ENCODE assay signal across 13 cellular contexts in the genomic region with DNA sequence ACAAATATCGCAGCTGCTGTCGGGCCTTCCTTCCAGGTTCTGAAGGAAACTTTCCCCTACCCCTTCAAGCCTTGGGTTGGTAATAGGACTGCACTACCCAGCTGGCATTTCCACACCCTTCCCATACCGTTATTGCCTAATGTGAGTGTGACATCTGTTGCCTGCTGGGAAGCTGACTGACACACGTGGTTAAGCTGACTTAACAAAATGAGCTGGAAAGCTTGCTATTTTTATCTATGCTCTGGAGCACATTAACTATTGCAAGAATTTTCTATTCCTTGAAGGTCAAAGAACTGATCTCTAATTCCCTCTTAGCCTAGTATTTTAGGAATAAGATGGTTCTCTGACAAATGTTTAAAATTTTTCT.
A peak's percentile ranks its signal among the peaks of the same experiment; 100 is the strongest.
DNase-seq lines count a peak whose midpoint lies in the region; ATAC-seq and TF ChIP-seq lines count a peak whose summit lies in the region.
"Had no signal": no experiment of that assay in that cellular context is flagged by ENCODE, and none has a peak within 500 bp of the region (broad histone marks: within the 10 kb centered on the region; RNA-seq: fewer than 3 reads in every experiment).

No MANE protein-coding gene starts in this region.

- H3K27ac ChIP-seq in right lobe of liver (no peak overlapping the region), coronary artery (no peak overlapping the region)
- H3K27ac ChIP-seq: C4-2B had no signal

- ATAC-seq in right lobe of liver, result peak in 3 of 4 donors; percentile 20 to 60 (median 30)
- no peak for ATAC-seq in GM21367 (IDR thresholded peaks at IDR 0.05; ENCODE audit: unreplicated experiment)
- ATAC-seq: activated CD4-positive, alpha-beta T cell treated with anti-CD3 and anti-CD28 coated beads for 36 hours; natural killer cell treated with Interleukin-12 subunit alpha and Interleukin-12 subunit beta and Interleukin-15 and Interleukin-18, amount 100 ng/mL, for 72 hours had no signal

- H3K27me3 Mint-ChIP-seq in chondrocyte (ENCODE audit: low read depth), result no peaks in the 10 kb centered on the region

- H3K9me3 Mint-ChIP-seq in chondrocyte (ENCODE audit: low read depth), result no peaks in the 10 kb centered on the region
- H3K9me3 Mint-ChIP-seq: natural killer cell treated with Interleukin-12 subunit alpha and Interleukin-12 subunit beta and Interleukin-15 and Interleukin-18, amount 100 ng/mL, for 72 hours had no signal

- no peaks in the 10 kb centered on the region for H3K27me3 ChIP-seq in right lobe of liver

- no peaks in the 10 kb centered on the region for H3K4me1 ChIP-seq in right lobe of liver

- H3K36me3 Mint-ChIP-seq in chondrocyte (ENCODE audit: low read depth), result no peaks in the 10 kb centered on the region
- H3K36me3 Mint-ChIP-seq: activated naive CD8-positive, alpha-beta T cell treated with anti-CD3 and anti-CD28 coated beads for 36 hours; natural killer cell treated with Interleukin-12 subunit alpha and Interleukin-12 subunit beta and Interleukin-15 and Interleukin-18, amount 100 ng/mL, for 72 hours had no signal

- H3K4me3 ChIP-seq in right lobe of liver (no peak overlapping the region), coronary artery (no peak overlapping the region)

- no peak overlapping the region for H3K4me3 Mint-ChIP-seq in chondrocyte (ENCODE audit: unreplicated experiment)
- H3K4me3 Mint-ChIP-seq: activated CD4-positive, alpha-beta T cell treated with anti-CD3 and anti-CD28 coated beads for 36 hours; activated naive CD8-positive, alpha-beta T cell treated with anti-CD3 and anti-CD28 coated beads for 36 hours; natural killer cell treated with Interleukin-12 subunit alpha and Interleukin-12 subunit beta and Interleukin-15 and Interleukin-18, amount 100 ng/mL, for 72 hours had no signal

- intact Hi-C loops in right lobe of liver (cut with DNase I), result no loop called here

- TF ChIP-seq CTCF in chondrocyte (IDR thresholded peaks at IDR 0.05) (no peak), right lobe of liver (IDR thresholded peaks at IDR 0.05) (no peak), coronary artery (IDR thresholded peaks at IDR 0.05) (no peak)

- peak; percentile 81 for DNase-seq in AG08395 (ENCODE audit: low spot score)
- DNase-seq in Kasumi-1 (lab: John Stamatoyannopoulos, UW), result peak; percentile 66 to 68
- DNase-seq in chondrocyte (ENCODE audit: low spot score), result no peak
- DNase-seq in right lobe of liver, result no peak
- DNase-seq in NCI-H748 treated with DMSO at 0.1 percent for 48 hours (lab: John Stamatoyannopoulos, UW), result no peak
- no peak for DNase-seq in NCI-H2107 treated with DMSO at 0.1 percent for 48 hours (lab: John Stamatoyannopoulos, UW; ENCODE audit: unreplicated experiment)
- DNase-seq in coronary artery (ENCODE audit: low spot score), result no peak
- DNase-seq: activated CD4-positive, alpha-beta T cell treated with anti-CD3 and anti-CD28 coated beads for 36 hours; activated naive CD8-positive, alpha-beta T cell treated with anti-CD3 and anti-CD28 coated beads for 36 hours; NCI-H1417 treated with DMSO at 0.1 percent for 48 hours had no signal

- 14% methylated on average over 4 of the region's 4 CpGs for WGBS in right lobe of liver (ENCODE audit: insufficient coverage, low coverage, low lambda C conversion rate, missing lambda C conversion rate)

- peak overlapping the region; percentile 79 for H3K27ac Mint-ChIP-seq in chondrocyte (ENCODE audit: unreplicated experiment)
- H3K27ac Mint-ChIP-seq: activated CD4-positive, alpha-beta T cell treated with anti-CD3 and anti-CD28 coated beads for 36 hours; activated naive CD8-positive, alpha-beta T cell treated with anti-CD3 and anti-CD28 coated beads for 36 hours; natural killer cell treated with Interleukin-12 subunit alpha and Interleukin-12 subunit beta and Interleukin-15 and Interleukin-18, amount 100 ng/mL, for 72 hours had no signal

- no peaks in the 10 kb centered on the region for H3K9me3 ChIP-seq in right lobe of liver

- H3K36me3 ChIP-seq in right lobe of liver, result no peaks in the 10 kb centered on the region

- peaks cover 23% of the 10 kb centered on the region for H3K4me1 Mint-ChIP-seq in chondrocyte (ENCODE audit: low read depth)
- H3K4me1 Mint-ChIP-seq: activated CD4-positive, alpha-beta T cell treated with anti-CD3 and anti-CD28 coated beads for 36 hours; activated naive CD8-positive, alpha-beta T cell treated with anti-CD3 and anti-CD28 coated beads for 36 hours had no signal

- TF ChIP-seq POLR2A in right lobe of liver (IDR thresholded peaks at IDR 0.05), result no peak

Comparison
In these comparisons a context has a peak if more than half of its experiments do, and no peak if none do; other contexts are left out.
1. DNase-seq: peak in AG08395 (single experiment) and Kasumi-1 (2 of 2); none in chondrocyte (single experiment), right lobe of liver (0 of 3), NCI-H748 treated with DMSO at 0.1 percent for 48 hours (single experiment), NCI-H2107 treated with DMSO at 0.1 percent for 48 hours (single experiment) and coronary artery (single experiment).